ENCODE assay signal across 8 cellular contexts in genomic region chr2:234025475-234025874, GRCh38. TPM values are rescaled to one million over a fixed set of nuclear protein-coding genes. Genes with fewer than 3 reads are reported as not detected.
A peak's percentile ranks its signal among the peaks of the same experiment; 100 is the strongest.
DNase-seq lines count a peak whose midpoint lies in the region; ATAC-seq and TF ChIP-seq lines count a peak whose summit lies in the region.
"Had no signal": no experiment of that assay in that cellular context is flagged by ENCODE, and none has a peak within 500 bp of the region (broad histone marks: within the 10 kb centered on the region; RNA-seq: fewer than 3 reads in every experiment).

No MANE protein-coding gene starts in this region.

- H4K20me1 ChIP-seq in KMS-11 (ENCODE audit: insufficient read depth) (no peaks in the 10 kb centered on the region), mammary epithelial cell (ENCODE audit: insufficient read depth, low read length) (no peaks in the 10 kb centered on the region)

- in situ Hi-C loops in mammary epithelial cell (cut with MboI; ENCODE audit: low sequenced_read_pairs in 2 of 2), result no loop called here

- TF ChIP-seq CTCF in KMS-11 (conservative IDR thresholded peaks at IDR 0.05; ENCODE audit: low read depth, low read length), result no peak
- no peak for TF ChIP-seq CTCF in mammary epithelial cell (conservative IDR thresholded peaks at IDR 0.05 in 1 of 2, IDR thresholded peaks at IDR 0.05 in 1 of 2; ENCODE audit: extremely low read depth in 1 of 2, insufficient read depth in 1 of 2, low read depth in 1 of 2, low read length in 2 of 2)

- H3K4me2 ChIP-seq in KMS-11, result peak overlapping the region; percentile 54
- peak overlapping the region; percentile 60 for H3K4me2 ChIP-seq in mammary epithelial cell (ENCODE audit: insufficient read depth, low read depth, low read length)

- H3K4me1 ChIP-seq in KMS-11 (ENCODE audit: low read depth, poor library complexity, severe bottlenecking) (no peaks in the 10 kb centered on the region), mammary epithelial cell (ENCODE audit: insufficient read depth, low read length) (peaks cover 7% of the 10 kb centered on the region)

- no peaks in the 10 kb centered on the region for H3K79me2 ChIP-seq in KMS-11 (ENCODE audit: insufficient read depth, low read depth)
- H3K79me2 ChIP-seq in mammary epithelial cell (ENCODE audit: insufficient read depth, low read length), result no peaks in the 10 kb centered on the region

- H3K27ac ChIP-seq in KMS-11 (no peak overlapping the region), mammary epithelial cell (ENCODE audit: insufficient read depth, low read depth, low read length) (no peak overlapping the region)

- BruUV-seq in mammary epithelial cell (replicated peaks; lab: Mats Ljungman, UMichigan), result no TSS peak

- H3K27me3 ChIP-seq in KMS-11 (ENCODE audit: insufficient read depth, low read depth), result no peaks in the 10 kb centered on the region
- no peaks in the 10 kb centered on the region for H3K27me3 ChIP-seq in mammary epithelial cell (ENCODE audit: insufficient read depth, low read length)

- intact Hi-C loops in mammary epithelial cell (cut with micrococcal nuclease), result no loop called here
- intact Hi-C loops in Right ventricle myocardium superior (cut with DNase I), result no loop called here

- H3K4me3 ChIP-seq in KMS-11 (IDR thresholded peaks at IDR 0.05; ENCODE audit: insufficient read depth, low read depth, low read length), result no peak overlapping the region
- peak overlapping the region in 1 of 3 experiments; percentile 7 for H3K4me3 ChIP-seq in mammary epithelial cell (replicated peaks in 1 of 3; ENCODE audit: insufficient read depth in 1 of 3, low read depth in 2 of 3, low read length in 3 of 3)
- H3K4me3 ChIP-seq in skeletal muscle cell (ENCODE audit: low read depth, low read length), result peak overlapping the region; percentile 26

- no peaks in the 10 kb centered on the region for H3K9me3 ChIP-seq in mammary epithelial cell (replicated peaks; ENCODE audit: insufficient read depth, low read length)

- CTCF ChIA-PET in mammary epithelial cell (lab: Charles Lee; ENCODE audit: low non-redundant PET), result no interaction called here

- 22% methylated on average over 7 of the region's 10 CpGs for WGBS in mammary epithelial cell (ENCODE audit: low coverage, missing lambda C conversion rate)

- H3K9ac ChIP-seq in KMS-11, result no peak overlapping the region
- no peak overlapping the region for H3K9ac ChIP-seq in mammary epithelial cell (ENCODE audit: insufficient read depth, low read length)

- dilution Hi-C loops in mammary epithelial cell (cut with HindIII; ENCODE audit: low sequenced_read_pairs), result no loop called here

- H3K36me3 ChIP-seq in KMS-11 (ENCODE audit: insufficient read depth), result no peaks in the 10 kb centered on the region
- no peaks in the 10 kb centered on the region for H3K36me3 ChIP-seq in mammary epithelial cell (ENCODE audit: insufficient read depth, low read length)

- H2AFZ ChIP-seq in KMS-11 (ENCODE audit: low read depth), result no peak overlapping the region
- H2AFZ ChIP-seq in mammary epithelial cell (ENCODE audit: low read depth, low read length), result peak overlapping the region; percentile 80

- ATAC-seq in GM18498 (IDR thresholded peaks at IDR 0.05; ENCODE audit: unreplicated experiment) (peak; percentile 64), HG03378 (IDR thresholded peaks at IDR 0.05; ENCODE audit: unreplicated experiment) (no peak), GM21526 (IDR thresholded peaks at IDR 0.05; ENCODE audit: low FRiP score, unreplicated experiment) (no peak), Right ventricle myocardium superior (ENCODE audit: poor library complexity) (no peak)
- ATAC-seq: PC-3 had no signal

- DNase-seq in mammary epithelial cell (no peak), skeletal muscle cell (ENCODE audit: low read depth) (no peak), Right ventricle myocardium superior (no peak)
- DNase-seq: PC-3 had no signal

RNA-seq across cellular contexts. Expression of gene SPP2, which starts 25.0 kb away (rescaled TPM):
- total RNA-seq in mammary epithelial cell (not detected), Right ventricle myocardium superior (not detected)
- not detected for polyA plus RNA-seq in mammary epithelial cell
- polyA minus RNA-seq in mammary epithelial cell, result not detected
- total RNA-seq: PC-3 had no signal
